ENCODE assay signal across 20 cellular contexts in genomic region chr2:157893611-157894010, GRCh38.
"Had no signal": no experiment of that assay in that cellular context is flagged by ENCODE, and none has a peak within 500 bp of the region (broad histone marks: within the 10 kb centered on the region; RNA-seq: fewer than 3 reads in every experiment).

No MANE protein-coding gene starts in this region.

- H3K27me3 ChIP-seq: colonic mucosa, dorsolateral prefrontal cortex, hepatocyte, ovary, vagina had no signal

- H3K27ac Mint-ChIP-seq: activated CD4-positive, alpha-beta memory T cell treated with anti-CD3 and anti-CD28 coated beads, Interleukin-2, amount 10 ng/mL, durations not matched to agents 7 days and 5 days; activated T-helper 1 cell treated with anti-CD3 and anti-CD28 coated beads, Interleukin-12 subunit alpha, Interleukin-12 subunit beta, Interleukin-2, Interleukin-4 antibody, amounts not matched to agents 30 ng/mL and 10 ng/mL and 1 ng/mL, durations not matched to agents 14 hours and 24 hours and 36 hours; effector memory CD8-positive, alpha-beta T cell; immature natural killer cell; natural killer cell; stimulated activated naive B cell treated with anti-CD40 and anti-IgM and Interleukin-4, amounts not matched to agents 10 μg/mL and 1 μg/mL and 100 μg/mL, for 72 hours had no signal

- H3K36me3 ChIP-seq: colonic mucosa, lower lobe of right lung, ovary, prostate gland, vagina had no signal

- DNase-seq: activated CD4-positive, alpha-beta memory T cell treated with anti-CD3 and anti-CD28 coated beads, Interleukin-2, amount 10 ng/mL, durations not matched to agents 7 days and 5 days; activated CD4-positive, alpha-beta T cell treated with anti-CD3 and anti-CD28 coated beads for 48 hours; activated CD4-positive, CD25-positive, alpha-beta regulatory T cell; amygdala; colonic mucosa; dorsolateral prefrontal cortex; effector memory CD8-positive, alpha-beta T cell; glutamatergic neuron; immature natural killer cell; lower lobe of right lung; natural killer cell; ovary; stimulated activated CD4-positive, alpha-beta T cell treated with anti-CD3 and anti-CD28 coated beads, Interleukin-2, amount 100 ng/mL, for 48 hours; stimulated activated CD8-positive, alpha-beta memory T cell treated with anti-CD3 and anti-CD28 coated beads, Interleukin-4, amount 100 ng/mL, for 48 hours; stimulated activated naive B cell treated with anti-CD40 and anti-IgM and Interleukin-4, amounts not matched to agents 10 μg/mL and 1 μg/mL and 100 μg/mL, for 72 hours; trophoblast cell had no signal

- H3K36me3 Mint-ChIP-seq: immature natural killer cell, natural killer cell had no signal

- H2AFZ ChIP-seq: hepatocyte had no signal

- H3K9me3 ChIP-seq: colonic mucosa, lower lobe of right lung, ovary, prostate gland, vagina had no signal

- H3K4me3 ChIP-seq: colonic mucosa, dorsolateral prefrontal cortex, hepatocyte, lower lobe of right lung, ovary, prostate gland, vagina had no signal

- H3K4me2 ChIP-seq: hepatocyte had no signal

- H3K27ac ChIP-seq: colonic mucosa, dorsolateral prefrontal cortex, hepatocyte, lower lobe of right lung, ovary, prostate gland, vagina had no signal

- H3K9me3 Mint-ChIP-seq: activated CD4-positive, alpha-beta memory T cell treated with anti-CD3 and anti-CD28 coated beads, Interleukin-2, amount 10 ng/mL, durations not matched to agents 7 days and 5 days; immature natural killer cell; natural killer cell had no signal

- H3K4me3 Mint-ChIP-seq: activated CD4-positive, alpha-beta memory T cell treated with anti-CD3 and anti-CD28 coated beads, Interleukin-2, amount 10 ng/mL, durations not matched to agents 7 days and 5 days; activated T-helper 1 cell treated with anti-CD3 and anti-CD28 coated beads, Interleukin-12 subunit alpha, Interleukin-12 subunit beta, Interleukin-2, Interleukin-4 antibody, amounts not matched to agents 30 ng/mL and 10 ng/mL and 1 ng/mL, durations not matched to agents 14 hours and 24 hours and 36 hours; effector memory CD8-positive, alpha-beta T cell; immature natural killer cell; natural killer cell; stimulated activated naive B cell treated with anti-CD40 and anti-IgM and Interleukin-4, amounts not matched to agents 10 μg/mL and 1 μg/mL and 100 μg/mL, for 72 hours had no signal

- H3K4me1 ChIP-seq: colonic mucosa, lower lobe of right lung, prostate gland had no signal

- H3K27me3 Mint-ChIP-seq: activated CD4-positive, alpha-beta memory T cell treated with anti-CD3 and anti-CD28 coated beads, Interleukin-2, amount 10 ng/mL, durations not matched to agents 7 days and 5 days; effector memory CD8-positive, alpha-beta T cell had no signal
